ENCODE assay signal across 9 cellular contexts in genomic region chr15:75203017-75203907, GRCh38. TPM values are rescaled to one million over a fixed set of nuclear protein-coding genes. Genes with fewer than 3 reads are reported as not detected.
DNase-seq lines count a peak whose midpoint lies in the region; ATAC-seq and TF ChIP-seq lines count a peak whose summit lies in the region.
"Had no signal": no experiment of that assay in that cellular context is flagged by ENCODE, and none has a peak within 500 bp of the region (broad histone marks: within the 10 kb centered on the region; RNA-seq: fewer than 3 reads in every experiment).

No MANE protein-coding gene starts in this region.

- H3K36me3 ChIP-seq in GM06990 (ENCODE audit: control insufficient read depth, insufficient read depth, low read length): peaks cover 29% of the 10 kb centered on the region
- H3K36me3 ChIP-seq in esophagus (ENCODE audit: control insufficient read depth in 2 of 2, insufficient read depth in 2 of 2, low read length in 1 of 2): peaks cover 18 to 22% of the 10 kb centered on the region in 2 donors
- no peaks in the 10 kb centered on the region for H3K36me3 ChIP-seq in parathyroid adenoma (ENCODE audit: control insufficient read depth, insufficient read depth, low read length)

- TF ChIP-seq CTCF in GM06990 (IDR thresholded peaks at IDR 0.05; ENCODE audit: insufficient read depth, low read length, poor library complexity, severe bottlenecking): peak; percentile 5
- no peak for TF ChIP-seq CTCF in parathyroid adenoma (IDR thresholded peaks at IDR 0.05)

- H3K27me3 ChIP-seq in GM06990 (replicated peaks; ENCODE audit: control insufficient read depth, insufficient read depth, low read length) (no peaks in the 10 kb centered on the region), esophagus (ENCODE audit: control insufficient read depth in 1 of 2, insufficient read depth in 2 of 2, low read length in 2 of 2) (no peaks in the 10 kb centered on the region), parathyroid adenoma (ENCODE audit: control insufficient read depth, insufficient read depth, low read length) (no peaks in the 10 kb centered on the region)

- H3K79me2 ChIP-seq in parathyroid adenoma: peaks cover 34% of the 10 kb centered on the region

- DNase-seq in GM06990 (ENCODE audit: extremely low read depth, insufficient read length) (no peak), RPMI8226 (peak; percentile 47), cortex of kidney (lab: John Stamatoyannopoulos, UW) (no peak), NCI-H2196 (lab: John Stamatoyannopoulos, UW; ENCODE audit: unreplicated experiment) (no peak)

- no peak overlapping the region for H2AFZ ChIP-seq in parathyroid adenoma

- H3K4me2 ChIP-seq in parathyroid adenoma (ENCODE audit: low read length): peak overlapping the region; percentile 89

- H3K4me1 ChIP-seq in esophagus (ENCODE audit: control insufficient read depth in 2 of 2, insufficient read depth in 2 of 2, low read length in 1 of 2) (peaks cover 0 to 31% of the 10 kb centered on the region in 2 donors), parathyroid adenoma (peaks cover 16% of the 10 kb centered on the region)

- ATAC-seq in GM18870 (IDR thresholded peaks at IDR 0.05; ENCODE audit: unreplicated experiment) (no peak), esophagus mucosa (no peak)

- 10 to 11% methylated on average over 18 of the region's 18 CpGs for WGBS in esophagus, 2 donors

- H3K4me3 ChIP-seq in GM06990 (replicated peaks; ENCODE audit: low read depth, low read length): peak overlapping the region; percentile 75
- H3K4me3 ChIP-seq in esophagus (ENCODE audit: low read depth in 1 of 2, low read length in 2 of 2): peak overlapping the region; percentile 83 to 95
- H3K4me3 ChIP-seq in parathyroid adenoma (ENCODE audit: low read depth, low read length): peak overlapping the region; percentile 91

- H3K9me3 ChIP-seq in esophagus (ENCODE audit: control insufficient read depth in 2 of 2, insufficient read depth in 1 of 2, low read depth in 1 of 2, low read length in 1 of 2): no peaks in the 10 kb centered on the region
- no peaks in the 10 kb centered on the region for H3K9me3 ChIP-seq in parathyroid adenoma (ENCODE audit: control insufficient read depth, low read length)

- H3K27ac ChIP-seq in esophagus (ENCODE audit: low read depth in 2 of 2, low read length in 1 of 2): peak overlapping the region; percentile 87 to 95
- H3K27ac ChIP-seq in parathyroid adenoma: peak overlapping the region; percentile 93

- no peak overlapping the region for H3K9ac ChIP-seq in parathyroid adenoma

RNA-seq across cellular contexts. Expression of gene C15orf39, which starts 1.6 kb away (rescaled TPM):
- polyA plus RNA-seq in esophagus: 10 to 100 TPM; 14.7 to 15.7 TPM
- 23.1 TPM for total RNA-seq in esophagus mucosa

RNA-seq across cellular contexts. Expression of gene GOLGA6C, which starts 54.9 kb away (rescaled TPM):
- not detected for polyA plus RNA-seq in esophagus
- not detected for total RNA-seq in esophagus mucosa
- total RNA-seq: T-helper 2 cell treated with Interferon-gamma antibody and Interleukin-4, amounts not matched to agents 100 ng/mL and 5 ng/mL, for 36 hours had no signal
